ENCODE assay signal across 17 cellular contexts in the genomic region with DNA sequence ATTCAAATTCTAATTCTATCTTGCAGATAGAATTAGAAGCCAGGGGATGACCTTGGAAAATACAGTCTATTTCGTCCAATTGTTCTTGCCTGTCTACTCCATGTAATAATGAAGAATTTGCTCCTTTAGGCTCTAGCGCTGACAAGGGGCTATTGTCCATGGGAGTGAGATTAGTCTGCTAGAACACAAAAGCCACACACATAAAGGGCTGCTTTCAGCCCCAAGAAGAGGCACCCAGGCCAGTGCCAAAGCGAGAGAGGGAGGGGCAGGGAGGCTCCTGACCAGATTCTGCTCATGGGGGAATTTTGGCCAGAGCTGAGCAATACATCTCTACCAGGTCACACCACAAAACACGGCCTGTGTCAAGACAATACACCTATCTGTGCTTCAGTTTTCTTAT.
"Had no signal": no experiment of that assay in that cellular context is flagged by ENCODE, and none has a peak within 500 bp of the region (broad histone marks: within the 10 kb centered on the region; RNA-seq: fewer than 3 reads in every experiment).

No MANE protein-coding gene starts in this region.

- H3K27ac ChIP-seq: brain microvascular endothelial cell, epithelial cell of prostate, gastrocnemius medialis, left ventricle myocardium inferior, sigmoid colon, stomach, tibial artery had no signal

- DNase-seq: activated CD4-positive, alpha-beta memory T cell treated with anti-CD3 and anti-CD28 coated beads, Interleukin-2, amount 10 ng/mL, durations not matched to agents 7 days and 5 days; activated CD4-positive, alpha-beta T cell treated with anti-CD3 and anti-CD28 coated beads for 36 hours; activated gamma-delta T cell; activated naive CD8-positive, alpha-beta T cell treated with anti-CD3 and anti-CD28 coated beads for 36 hours; activated T-cell treated with anti-CD3 and anti-CD28 coated beads, Interleukin-2, amount 50 U/mL, for 24 hours; brain microvascular endothelial cell; effector memory CD4-positive, alpha-beta T cell; gastrocnemius medialis; left ventricle myocardium inferior; mesenchymal stem cell; sigmoid colon; stimulated activated CD4-positive, alpha-beta T cell treated with anti-CD3 and anti-CD28 coated beads, Interleukin-2, amount 100 ng/mL, for 24 hours; stomach; T-helper 2 cell; tibial artery had no signal

- H3K9me3 Mint-ChIP-seq: activated naive CD8-positive, alpha-beta T cell treated with anti-CD3 and anti-CD28 coated beads for 36 hours had no signal

- ATAC-seq: activated CD4-positive, alpha-beta T cell treated with anti-CD3 and anti-CD28 coated beads for 36 hours; gastrocnemius medialis; natural killer cell treated with Interleukin-12 subunit alpha and Interleukin-12 subunit beta and Interleukin-15 and Interleukin-18, amount 100 ng/mL, for 72 hours had no signal

- H3K27me3 Mint-ChIP-seq: activated CD4-positive, alpha-beta memory T cell treated with anti-CD3 and anti-CD28 coated beads, Interleukin-2, amount 10 ng/mL, durations not matched to agents 7 days and 5 days; activated CD4-positive, alpha-beta T cell treated with anti-CD3 and anti-CD28 coated beads for 36 hours; activated naive CD8-positive, alpha-beta T cell treated with anti-CD3 and anti-CD28 coated beads for 36 hours; activated T-cell treated with anti-CD3 and anti-CD28 coated beads, Interleukin-2, amount 50 U/mL, for 24 hours; natural killer cell treated with Interleukin-12 subunit alpha and Interleukin-12 subunit beta and Interleukin-15 and Interleukin-18, amount 100 ng/mL, for 72 hours had no signal

- H3K4me3 Mint-ChIP-seq: activated CD4-positive, alpha-beta memory T cell treated with anti-CD3 and anti-CD28 coated beads, Interleukin-2, amount 10 ng/mL, durations not matched to agents 7 days and 5 days; activated CD4-positive, alpha-beta T cell treated with anti-CD3 and anti-CD28 coated beads for 36 hours; activated naive CD8-positive, alpha-beta T cell treated with anti-CD3 and anti-CD28 coated beads for 36 hours; activated T-cell treated with anti-CD3 and anti-CD28 coated beads, Interleukin-2, amount 50 U/mL, for 24 hours; natural killer cell treated with Interleukin-12 subunit alpha and Interleukin-12 subunit beta and Interleukin-15 and Interleukin-18, amount 100 ng/mL, for 72 hours had no signal

- H3K36me3 Mint-ChIP-seq: activated naive CD8-positive, alpha-beta T cell treated with anti-CD3 and anti-CD28 coated beads for 36 hours; natural killer cell treated with Interleukin-12 subunit alpha and Interleukin-12 subunit beta and Interleukin-15 and Interleukin-18, amount 100 ng/mL, for 72 hours had no signal

- H3K4me1 ChIP-seq: gastrocnemius medialis, left ventricle myocardium inferior, sigmoid colon, stomach, tibial artery had no signal

- H3K36me3 ChIP-seq: brain microvascular endothelial cell, gastrocnemius medialis, left ventricle myocardium inferior, sigmoid colon, stomach, tibial artery had no signal

- H3K27me3 ChIP-seq: brain microvascular endothelial cell, gastrocnemius medialis, sigmoid colon, stomach, tibial artery had no signal

- H3K4me3 ChIP-seq: gastrocnemius medialis, left ventricle myocardium inferior, sigmoid colon, stomach, tibial artery had no signal

- H3K9me3 ChIP-seq: gastrocnemius medialis, left ventricle myocardium inferior, tibial artery had no signal

- H3K27ac Mint-ChIP-seq: activated CD4-positive, alpha-beta memory T cell treated with anti-CD3 and anti-CD28 coated beads, Interleukin-2, amount 10 ng/mL, durations not matched to agents 7 days and 5 days; activated CD4-positive, alpha-beta T cell treated with anti-CD3 and anti-CD28 coated beads for 36 hours; activated naive CD8-positive, alpha-beta T cell treated with anti-CD3 and anti-CD28 coated beads for 36 hours; activated T-cell treated with anti-CD3 and anti-CD28 coated beads, Interleukin-2, amount 50 U/mL, for 24 hours; natural killer cell treated with Interleukin-12 subunit alpha and Interleukin-12 subunit beta and Interleukin-15 and Interleukin-18, amount 100 ng/mL, for 72 hours had no signal

- H3K4me1 Mint-ChIP-seq: activated CD4-positive, alpha-beta memory T cell treated with anti-CD3 and anti-CD28 coated beads, Interleukin-2, amount 10 ng/mL, durations not matched to agents 7 days and 5 days; activated CD4-positive, alpha-beta T cell treated with anti-CD3 and anti-CD28 coated beads for 36 hours; activated naive CD8-positive, alpha-beta T cell treated with anti-CD3 and anti-CD28 coated beads for 36 hours had no signal
